In the genomic region with DNA sequence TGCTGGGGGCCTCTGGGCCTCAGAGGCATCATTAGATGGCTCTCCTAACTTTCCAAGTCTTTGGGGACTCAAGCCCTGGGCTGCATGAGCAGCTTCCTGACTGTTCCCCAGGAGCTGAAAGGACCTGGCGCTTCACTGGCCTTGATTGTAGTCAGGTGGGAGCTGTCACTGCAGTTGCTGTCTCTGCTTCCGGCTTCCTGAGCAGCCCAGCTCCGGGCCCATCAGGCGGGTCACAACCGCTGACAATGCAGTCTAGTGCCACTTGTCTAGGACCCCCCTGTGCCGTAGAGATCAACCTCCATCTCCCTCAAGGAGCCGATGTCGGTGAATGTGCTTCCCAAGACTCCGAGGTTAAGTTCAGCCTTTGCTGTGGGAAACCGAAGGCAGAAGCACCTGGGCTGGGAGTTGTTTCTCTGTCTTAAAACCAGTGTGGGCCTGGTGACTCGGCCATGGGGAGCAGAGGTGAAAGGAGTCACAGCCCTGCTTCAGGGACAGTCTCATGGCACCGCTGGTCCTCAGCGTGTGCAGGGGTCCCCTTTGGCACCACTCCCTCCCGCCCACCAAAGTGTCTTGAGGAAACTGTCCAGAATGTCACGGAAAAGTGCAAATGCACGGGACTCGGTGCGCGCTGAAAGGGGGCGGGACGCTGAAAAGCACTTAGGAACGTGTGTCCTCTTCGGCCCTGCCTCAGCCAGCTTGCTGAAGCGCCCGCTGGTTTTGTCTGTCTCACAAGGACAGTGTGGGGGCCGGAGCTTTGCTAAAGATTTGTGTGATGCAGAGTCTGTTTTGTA, we compare ENCODE assay signal across 18 cellular contexts. TPM values are rescaled to one million over a fixed set of nuclear protein-coding genes. Genes with fewer than 3 reads are reported as not detected.
DNase-seq lines count a peak whose midpoint lies in the region; ATAC-seq and TF ChIP-seq lines count a peak whose summit lies in the region.
"Had no signal": no experiment of that assay in that cellular context is flagged by ENCODE, and none has a peak within 500 bp of the region (broad histone marks: within the 10 kb centered on the region; RNA-seq: fewer than 3 reads in every experiment).

No MANE protein-coding gene starts in this region.

- H3K9me3 ChIP-seq in RWPE2 (ENCODE audit: severe bottlenecking), result no peaks in the 10 kb centered on the region
- H3K9me3 ChIP-seq in muscle layer of duodenum (ENCODE audit: control insufficient read depth in 1 of 2, low read length in 2 of 2), result no peaks in the 10 kb centered on the region

- TF ChIP-seq CTCF in RWPE2 (IDR thresholded peaks at IDR 0.05; ENCODE audit: poor library complexity, severe bottlenecking) (no peak), dorsolateral prefrontal cortex (IDR thresholded peaks at IDR 0.05 in 54 of 56, conservative IDR thresholded peaks at IDR 0.05 in 2 of 56; ENCODE audit: low read depth in 1 of 56, partially characterized antibody in 56 of 56) (no peak)

- ATAC-seq in RWPE2 (ENCODE audit: low read depth) (no peak), HG02852 (IDR thresholded peaks at IDR 0.05; ENCODE audit: unreplicated experiment) (no peak), GM21529 (IDR thresholded peaks at IDR 0.05; ENCODE audit: unreplicated experiment) (no peak)
- ATAC-seq: Panc1 had no signal

- H3K27ac ChIP-seq in RWPE2 (ENCODE audit: poor library complexity, severe bottlenecking) (no peak overlapping the region), dorsolateral prefrontal cortex (peak overlapping the region in 57 of 59 donors; percentile 12 to 97 (median 88)), muscle layer of duodenum (ENCODE audit: low read length) (peak overlapping the region; percentile 27), substantia nigra (ENCODE audit: low read depth, low read length, poor library complexity, severe bottlenecking) (peak overlapping the region; percentile 90)
- H3K27ac ChIP-seq: C4-2B had no signal

- intact Hi-C loops in dorsolateral prefrontal cortex (cut with DNase I), result loop anchor here in 1 of 2 donors (5.0 kb wide), 1 partner anchor 86 kb away; no protein-coding TSS in a partner anchor

- H3K4me3 ChIP-seq in RWPE2 (ENCODE audit: severe bottlenecking) (no peak overlapping the region), dorsolateral prefrontal cortex (peak overlapping the region in 1 of 59 donors; percentile 20), muscle layer of duodenum (ENCODE audit: low read depth in 1 of 2, low read length in 2 of 2) (no peak overlapping the region)

- H3K4me1 ChIP-seq in RWPE2 (ENCODE audit: insufficient read depth, poor library complexity, severe bottlenecking), result no peaks in the 10 kb centered on the region
- peaks cover 4 to 63% of the 10 kb centered on the region in 2 donors for H3K4me1 ChIP-seq in muscle layer of duodenum (ENCODE audit: control insufficient read depth in 1 of 2, insufficient read depth in 2 of 2, low read length in 2 of 2)

- peak; percentile 65 for DNase-seq in RWPE2 (ENCODE audit: low spot score)
- DNase-seq in dorsolateral prefrontal cortex, result peak in 2 of 10 donors; percentile 29 to 32
- peak in 5 of 49 donors; percentile 35 to 59 (median 43) for DNase-seq in substantia nigra (lab: John Stamatoyannopoulos, UW)
- DNase-seq in T-helper 1 cell, result no peak
- DNase-seq: GDM1, GOT3, KBM-7, MV-4-11, NCI-H146, NCI-H2081, NCI-H2227 treated with DMSO at 0.1 percent for 48 hours, NCI-H524, SHP77 had no signal

- H3K36me3 ChIP-seq in RWPE2 (ENCODE audit: low read depth), result no peaks in the 10 kb centered on the region
- no peaks in the 10 kb centered on the region for H3K36me3 ChIP-seq in muscle layer of duodenum (ENCODE audit: control insufficient read depth in 1 of 2, insufficient read depth in 2 of 2, low read length in 2 of 2)

- no peaks in the 10 kb centered on the region for H3K27me3 ChIP-seq in RWPE2 (ENCODE audit: insufficient read depth, poor library complexity, severe bottlenecking)
- H3K27me3 ChIP-seq in dorsolateral prefrontal cortex, result peaks cover 0 to 9% (median 0%) of the 10 kb centered on the region in 45 donors
- no peaks in the 10 kb centered on the region for H3K27me3 ChIP-seq in muscle layer of duodenum (ENCODE audit: low read depth, low read length)

RNA-seq across cellular contexts. Expression of a gene that starts 44.8 kb away (rescaled TPM):
- total RNA-seq in dorsolateral prefrontal cortex, result 10 to 100 TPM in 75 of 120 experiments, 1 to 10 TPM in 45; 1.8 to 88.2 (median 11.1) TPM
